Comparison of ENCODE assay signal across 1 cellular context in the genomic region with DNA sequence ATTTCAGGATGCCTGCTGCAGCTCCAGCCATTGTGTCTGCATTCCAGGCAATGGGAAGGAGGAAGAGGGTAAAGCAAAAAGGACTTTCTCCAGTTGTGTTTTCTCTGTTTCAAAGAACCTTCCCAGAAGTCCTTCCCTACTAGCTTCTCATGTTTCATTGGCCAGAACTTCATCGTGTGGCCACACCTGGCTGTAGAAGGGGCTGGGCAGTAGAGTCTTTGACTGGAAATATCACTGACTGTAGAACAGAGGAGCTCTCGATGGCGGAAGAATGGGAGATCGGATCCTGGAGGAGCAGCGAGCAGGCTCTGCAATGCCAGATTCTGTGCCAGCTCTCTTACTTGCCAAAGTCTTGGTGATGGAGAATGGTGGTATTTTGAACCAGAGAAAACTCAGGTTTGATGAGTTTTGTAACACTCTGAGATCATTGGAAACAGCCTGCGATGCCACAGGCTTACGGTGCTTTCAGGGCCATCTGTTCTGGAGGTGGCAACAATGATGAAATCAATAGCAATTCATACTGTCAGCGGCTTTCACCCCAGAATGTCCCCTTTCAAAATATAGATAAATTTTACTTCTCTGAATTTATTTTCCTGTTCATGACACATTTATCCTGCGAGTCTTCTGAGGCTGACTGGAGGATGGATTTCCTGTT.
TF ChIP-seq lines count a peak whose summit lies in the region.

No MANE protein-coding gene starts in this region.

TF ChIP-seq in K562, 482 proteins besides CTCF, POLR2A, EP300 and RAD21 (continued from another document):
- TF ChIP-seq, protein P1, sequence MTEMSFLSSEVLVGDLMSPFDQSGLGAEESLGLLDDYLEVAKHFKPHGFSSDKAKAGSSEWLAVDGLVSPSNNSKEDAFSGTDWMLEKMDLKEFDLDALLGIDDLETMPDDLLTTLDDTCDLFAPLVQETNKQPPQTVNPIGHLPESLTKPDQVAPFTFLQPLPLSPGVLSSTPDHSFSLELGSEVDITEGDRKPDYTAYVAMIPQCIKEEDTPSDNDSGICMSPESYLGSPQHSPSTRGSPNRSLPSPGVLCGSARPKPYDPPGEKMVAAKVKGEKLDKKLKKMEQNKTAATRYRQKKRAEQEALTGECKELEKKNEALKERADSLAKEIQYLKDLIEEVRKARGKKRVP (CRISPR knock-in tag; IDR thresholded peaks at IDR 0.05), result 0 out of 2 replicates have a peak, but pooled peaks have one; percentile 32
- TF ChIP-seq RCOR1 (IDR thresholded peaks at IDR 0.05; ENCODE audit: borderline replicate concordance in 1 of 2, low read depth in 2 of 2, low read length in 2 of 2), result 0 out of 4 replicates have a peak, but pooled peaks of 1 of the 2 experiments have one; percentile 25
- TF ChIP-seq, protein P2, sequence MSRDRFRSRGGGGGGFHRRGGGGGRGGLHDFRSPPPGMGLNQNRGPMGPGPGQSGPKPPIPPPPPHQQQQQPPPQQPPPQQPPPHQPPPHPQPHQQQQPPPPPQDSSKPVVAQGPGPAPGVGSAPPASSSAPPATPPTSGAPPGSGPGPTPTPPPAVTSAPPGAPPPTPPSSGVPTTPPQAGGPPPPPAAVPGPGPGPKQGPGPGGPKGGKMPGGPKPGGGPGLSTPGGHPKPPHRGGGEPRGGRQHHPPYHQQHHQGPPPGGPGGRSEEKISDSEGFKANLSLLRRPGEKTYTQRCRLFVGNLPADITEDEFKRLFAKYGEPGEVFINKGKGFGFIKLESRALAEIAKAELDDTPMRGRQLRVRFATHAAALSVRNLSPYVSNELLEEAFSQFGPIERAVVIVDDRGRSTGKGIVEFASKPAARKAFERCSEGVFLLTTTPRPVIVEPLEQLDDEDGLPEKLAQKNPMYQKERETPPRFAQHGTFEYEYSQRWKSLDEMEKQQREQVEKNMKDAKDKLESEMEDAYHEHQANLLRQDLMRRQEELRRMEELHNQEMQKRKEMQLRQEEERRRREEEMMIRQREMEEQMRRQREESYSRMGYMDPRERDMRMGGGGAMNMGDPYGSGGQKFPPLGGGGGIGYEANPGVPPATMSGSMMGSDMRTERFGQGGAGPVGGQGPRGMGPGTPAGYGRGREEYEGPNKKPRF (IDR thresholded peaks at IDR 0.05; ENCODE audit: low read depth, low read length), result no peak
- TF ChIP-seq ZNF175 (CRISPR knock-in tag; IDR thresholded peaks at IDR 0.05; ENCODE audit: low read depth), result peak; percentile 79
- TF ChIP-seq RBM25 (IDR thresholded peaks at IDR 0.05; ENCODE audit: low read depth, low read length, severe bottlenecking), result peak; percentile 73
- peak; percentile 31; the same call in 1 of the 2 replicates for TF ChIP-seq L3MBTL2 (IDR thresholded peaks at IDR 0.05)
- TF ChIP-seq KDM5B (IDR thresholded peaks at IDR 0.05; ENCODE audit: insufficient replicate concordance, low read depth, low read length), result no peak
